In the genomic region with DNA sequence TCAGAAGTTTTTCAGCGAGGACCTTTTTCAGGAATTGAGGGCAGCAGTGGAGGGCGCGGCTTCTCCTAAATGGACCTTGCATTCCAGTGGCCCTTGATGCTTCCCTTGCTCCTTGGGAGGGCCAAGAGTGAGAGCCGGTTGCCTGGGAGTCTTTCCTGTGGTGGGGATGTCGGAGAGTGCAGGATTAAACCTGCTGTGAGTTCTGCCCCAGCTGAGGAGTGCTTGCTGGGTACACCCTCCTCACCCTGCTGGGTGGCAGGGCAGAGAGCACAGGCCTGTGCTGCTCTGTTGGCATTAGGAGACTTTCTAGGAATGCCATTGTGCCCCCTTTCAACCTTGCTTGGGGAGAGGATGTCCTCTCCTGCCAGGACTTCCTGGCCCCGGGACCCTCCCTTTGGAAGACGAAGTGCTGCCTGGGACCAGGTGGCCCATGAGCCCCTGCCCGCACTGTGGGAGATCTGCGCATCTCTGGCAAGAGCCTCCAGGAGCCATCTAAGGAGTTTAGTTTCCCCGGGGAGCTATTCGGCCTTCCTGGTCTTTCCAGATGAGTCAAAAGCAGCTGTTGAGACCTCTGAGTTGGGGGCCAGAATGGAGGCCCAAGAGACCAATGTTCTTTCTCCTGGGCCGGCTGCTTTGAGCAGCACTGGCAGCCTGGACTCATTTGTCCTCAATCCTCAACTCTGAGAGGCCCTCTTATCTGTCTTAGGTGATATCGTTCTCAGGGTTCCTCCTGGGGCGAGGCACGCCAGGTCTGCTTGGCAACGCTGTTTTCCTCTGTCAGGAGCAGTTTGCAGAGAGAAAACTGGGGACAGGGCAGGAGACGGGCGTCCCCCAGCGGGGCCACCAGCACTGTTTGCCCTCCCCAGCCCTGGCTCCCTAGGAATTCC, we compare ENCODE assay signal across 1 cellular context.
TF ChIP-seq lines count a peak whose summit lies in the region.

No MANE protein-coding gene starts in this region.

TF ChIP-seq in WTC11, 78 proteins besides CTCF, POLR2A, EP300 and RAD21 (continued from another document):
- TF ChIP-seq, protein P1, sequence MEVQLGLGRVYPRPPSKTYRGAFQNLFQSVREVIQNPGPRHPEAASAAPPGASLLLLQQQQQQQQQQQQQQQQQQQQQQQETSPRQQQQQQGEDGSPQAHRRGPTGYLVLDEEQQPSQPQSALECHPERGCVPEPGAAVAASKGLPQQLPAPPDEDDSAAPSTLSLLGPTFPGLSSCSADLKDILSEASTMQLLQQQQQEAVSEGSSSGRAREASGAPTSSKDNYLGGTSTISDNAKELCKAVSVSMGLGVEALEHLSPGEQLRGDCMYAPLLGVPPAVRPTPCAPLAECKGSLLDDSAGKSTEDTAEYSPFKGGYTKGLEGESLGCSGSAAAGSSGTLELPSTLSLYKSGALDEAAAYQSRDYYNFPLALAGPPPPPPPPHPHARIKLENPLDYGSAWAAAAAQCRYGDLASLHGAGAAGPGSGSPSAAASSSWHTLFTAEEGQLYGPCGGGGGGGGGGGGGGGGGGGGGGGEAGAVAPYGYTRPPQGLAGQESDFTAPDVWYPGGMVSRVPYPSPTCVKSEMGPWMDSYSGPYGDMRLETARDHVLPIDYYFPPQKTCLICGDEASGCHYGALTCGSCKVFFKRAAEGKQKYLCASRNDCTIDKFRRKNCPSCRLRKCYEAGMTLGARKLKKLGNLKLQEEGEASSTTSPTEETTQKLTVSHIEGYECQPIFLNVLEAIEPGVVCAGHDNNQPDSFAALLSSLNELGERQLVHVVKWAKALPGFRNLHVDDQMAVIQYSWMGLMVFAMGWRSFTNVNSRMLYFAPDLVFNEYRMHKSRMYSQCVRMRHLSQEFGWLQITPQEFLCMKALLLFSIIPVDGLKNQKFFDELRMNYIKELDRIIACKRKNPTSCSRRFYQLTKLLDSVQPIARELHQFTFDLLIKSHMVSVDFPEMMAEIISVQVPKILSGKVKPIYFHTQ (CRISPR knock-in tag; IDR thresholded peaks at IDR 0.05) = no peak
- TF ChIP-seq, protein P2, sequence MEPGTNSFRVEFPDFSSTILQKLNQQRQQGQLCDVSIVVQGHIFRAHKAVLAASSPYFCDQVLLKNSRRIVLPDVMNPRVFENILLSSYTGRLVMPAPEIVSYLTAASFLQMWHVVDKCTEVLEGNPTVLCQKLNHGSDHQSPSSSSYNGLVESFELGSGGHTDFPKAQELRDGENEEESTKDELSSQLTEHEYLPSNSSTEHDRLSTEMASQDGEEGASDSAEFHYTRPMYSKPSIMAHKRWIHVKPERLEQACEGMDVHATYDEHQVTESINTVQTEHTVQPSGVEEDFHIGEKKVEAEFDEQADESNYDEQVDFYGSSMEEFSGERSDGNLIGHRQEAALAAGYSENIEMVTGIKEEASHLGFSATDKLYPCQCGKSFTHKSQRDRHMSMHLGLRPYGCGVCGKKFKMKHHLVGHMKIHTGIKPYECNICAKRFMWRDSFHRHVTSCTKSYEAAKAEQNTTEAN (CRISPR knock-in tag; IDR thresholded peaks at IDR 0.05) = no peak
- TF ChIP-seq, protein P3, sequence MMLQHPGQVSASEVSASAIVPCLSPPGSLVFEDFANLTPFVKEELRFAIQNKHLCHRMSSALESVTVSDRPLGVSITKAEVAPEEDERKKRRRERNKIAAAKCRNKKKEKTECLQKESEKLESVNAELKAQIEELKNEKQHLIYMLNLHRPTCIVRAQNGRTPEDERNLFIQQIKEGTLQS (CRISPR knock-in tag; conservative IDR thresholded peaks at IDR 0.05) = no peak
- TF ChIP-seq, protein P4, sequence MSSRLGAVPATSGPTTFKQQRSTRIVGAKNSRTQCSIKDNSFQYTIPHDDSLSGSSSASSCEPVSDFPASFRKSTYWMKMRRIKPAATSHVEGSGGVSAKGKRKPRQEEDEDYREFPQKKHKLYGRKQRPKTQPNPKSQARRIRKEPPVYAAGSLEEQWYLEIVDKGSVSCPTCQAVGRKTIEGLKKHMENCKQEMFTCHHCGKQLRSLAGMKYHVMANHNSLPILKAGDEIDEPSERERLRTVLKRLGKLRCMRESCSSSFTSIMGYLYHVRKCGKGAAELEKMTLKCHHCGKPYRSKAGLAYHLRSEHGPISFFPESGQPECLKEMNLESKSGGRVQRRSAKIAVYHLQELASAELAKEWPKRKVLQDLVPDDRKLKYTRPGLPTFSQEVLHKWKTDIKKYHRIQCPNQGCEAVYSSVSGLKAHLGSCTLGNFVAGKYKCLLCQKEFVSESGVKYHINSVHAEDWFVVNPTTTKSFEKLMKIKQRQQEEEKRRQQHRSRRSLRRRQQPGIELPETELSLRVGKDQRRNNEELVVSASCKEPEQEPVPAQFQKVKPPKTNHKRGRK (CRISPR knock-in tag; IDR thresholded peaks at IDR 0.05; ENCODE audit: borderline replicate concordance) = no peak
- no peak for TF ChIP-seq ZNF232 (CRISPR knock-in tag; IDR thresholded peaks at IDR 0.05)
- TF ChIP-seq, protein P5, sequence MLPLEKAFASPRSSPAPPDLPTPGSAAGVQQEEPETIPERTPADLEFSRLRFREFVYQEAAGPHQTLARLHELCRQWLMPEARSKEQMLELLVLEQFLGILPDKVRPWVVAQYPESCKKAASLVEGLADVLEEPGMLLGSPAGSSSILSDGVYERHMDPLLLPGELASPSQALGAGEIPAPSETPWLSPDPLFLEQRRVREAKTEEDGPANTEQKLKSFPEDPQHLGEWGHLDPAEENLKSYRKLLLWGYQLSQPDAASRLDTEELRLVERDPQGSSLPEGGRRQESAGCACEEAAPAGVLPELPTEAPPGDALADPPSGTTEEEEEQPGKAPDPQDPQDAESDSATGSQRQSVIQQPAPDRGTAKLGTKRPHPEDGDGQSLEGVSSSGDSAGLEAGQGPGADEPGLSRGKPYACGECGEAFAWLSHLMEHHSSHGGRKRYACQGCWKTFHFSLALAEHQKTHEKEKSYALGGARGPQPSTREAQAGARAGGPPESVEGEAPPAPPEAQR (CRISPR knock-in tag; IDR thresholded peaks at IDR 0.05) = no peak
